ENCODE assay signal across 8 cellular contexts in genomic region chr9:114930063-114930812, GRCh38.
A peak's percentile ranks its signal among the peaks of the same experiment; 100 is the strongest.
DNase-seq lines count a peak whose midpoint lies in the region; ATAC-seq and TF ChIP-seq lines count a peak whose summit lies in the region.

A gene with protein sequence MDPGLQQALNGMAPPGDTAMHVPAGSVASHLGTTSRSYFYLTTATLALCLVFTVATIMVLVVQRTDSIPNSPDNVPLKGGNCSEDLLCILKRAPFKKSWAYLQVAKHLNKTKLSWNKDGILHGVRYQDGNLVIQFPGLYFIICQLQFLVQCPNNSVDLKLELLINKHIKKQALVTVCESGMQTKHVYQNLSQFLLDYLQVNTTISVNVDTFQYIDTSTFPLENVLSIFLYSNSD (minus strand): TSS chr9:114930591. CDS start chr9:114930303, 288 bp downstream.

- TF ChIP-seq CTCF in GM20000 (IDR thresholded peaks at IDR 0.05; ENCODE audit: extremely low read depth, missing control alignments) = no peak

- no peak for ATAC-seq in GM18511 (IDR thresholded peaks at IDR 0.05; ENCODE audit: unreplicated experiment)
- ATAC-seq in GM21619 (IDR thresholded peaks at IDR 0.05; ENCODE audit: unreplicated experiment) = no peak
- ATAC-seq in HG02884 (IDR thresholded peaks at IDR 0.05; ENCODE audit: unreplicated experiment) = no peak

- DNase-seq in GM20000 (ENCODE audit: low spot score) = peak; percentile 32
- peak; percentile 53 for DNase-seq in activated CD4-positive, CD25-positive, alpha-beta regulatory T cell treated with anti-CD3 and anti-CD28 coated beads, Interleukin-2, amount 50 U/mL, for 72 hours
- DNase-seq in effector CD4-positive, alpha-beta T cell = peak; percentile 47
- peak; percentile 71 for DNase-seq in stimulated activated CD4-positive, alpha-beta T cell treated with anti-CD3 and anti-CD28 coated beads, Interleukin-2, amount 100 ng/mL, for 4 hours (ENCODE audit: low read depth)
- DNase-seq in T1000 (lab: John Stamatoyannopoulos, UW) = no peak
